ENCODE assay signal across 8 cellular contexts in genomic region chr10:5412277-5412941, GRCh38. TPM values are rescaled to one million over a fixed set of nuclear protein-coding genes. Genes with fewer than 3 reads are reported as not detected.
DNase-seq lines count a peak whose midpoint lies in the region; ATAC-seq and TF ChIP-seq lines count a peak whose summit lies in the region.

A gene with protein sequence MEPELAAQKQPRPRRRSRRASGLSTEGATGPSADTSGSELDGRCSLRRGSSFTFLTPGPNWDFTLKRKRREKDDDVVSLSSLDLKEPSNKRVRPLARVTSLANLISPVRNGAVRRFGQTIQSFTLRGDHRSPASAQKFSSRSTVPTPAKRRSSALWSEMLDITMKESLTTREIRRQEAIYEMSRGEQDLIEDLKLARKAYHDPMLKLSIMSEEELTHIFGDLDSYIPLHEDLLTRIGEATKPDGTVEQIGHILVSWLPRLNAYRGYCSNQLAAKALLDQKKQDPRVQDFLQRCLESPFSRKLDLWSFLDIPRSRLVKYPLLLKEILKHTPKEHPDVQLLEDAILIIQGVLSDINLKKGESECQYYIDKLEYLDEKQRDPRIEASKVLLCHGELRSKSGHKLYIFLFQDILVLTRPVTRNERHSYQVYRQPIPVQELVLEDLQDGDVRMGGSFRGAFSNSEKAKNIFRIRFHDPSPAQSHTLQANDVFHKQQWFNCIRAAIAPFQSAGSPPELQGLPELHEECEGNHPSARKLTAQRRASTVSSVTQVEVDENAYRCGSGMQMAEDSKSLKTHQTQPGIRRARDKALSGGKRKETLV (plus strand): TSS chr10:5412557. CDS start chr10:5412693, 136 bp downstream.

- in situ Hi-C loops in GM13977 (cut with MboI; ENCODE audit: low pct_unique_long_range_greater_than_20kb, low sequenced_read_pairs, unreplicated experiment), result no loop called here

- peak; percentile 99 for ATAC-seq in HG02798 (IDR thresholded peaks at IDR 0.05; ENCODE audit: poor library complexity, unreplicated experiment)
- ATAC-seq in right cardiac atrium, result peak; percentile 98 to 99

- TF ChIP-seq POLR2A in uterus (IDR thresholded peaks at IDR 0.05), result peak in 1 of 2 donors; percentile 35

- no peak within 1 kb of the TSS for H3K4me3 Mint-ChIP-seq in T-helper 1 cell treated with Interleukin-12 subunit alpha and Interleukin-12 subunit beta and Interleukin-4 antibody, amounts not matched to agents 30 μg/mL and 1 μg/mL, for 36 hours

- intact Hi-C loops in right cardiac atrium (cut with DNase I), result no loop called here
- intact Hi-C loops in uterus (cut with DNase I; ENCODE audit: low total_unique reads), result no loop called here

- no peaks in the 10 kb centered on the region for H3K4me1 ChIP-seq in right cardiac atrium (ENCODE audit: control insufficient read depth, insufficient read depth, low read length)
- H3K4me1 ChIP-seq in uterus, result no peaks in the 10 kb centered on the region

- under 1% methylated on average over 48 of the region's 48 CpGs for WGBS in right cardiac atrium

- H3K9me3 Mint-ChIP-seq in T-helper 1 cell treated with Interleukin-12 subunit alpha and Interleukin-12 subunit beta and Interleukin-4 antibody, amounts not matched to agents 30 μg/mL and 1 μg/mL, for 36 hours, result peaks cover 1% of the 10 kb centered on the region

- peak; percentile 93 for DNase-seq in GM13977 (ENCODE audit: low spot score)
- peak; percentile 36 for DNase-seq in NCI-H1417 treated with DMSO at 0.1 percent for 48 hours (lab: John Stamatoyannopoulos, UW)
- DNase-seq in anterior cingulate cortex (lab: John Stamatoyannopoulos, UW), result peak; percentile 50 to 95 (median 89)
- peak; percentile 88 to 95 (median 95) for DNase-seq in right cardiac atrium
- peak; percentile 66 for DNase-seq in pulmonary artery endothelial cell (ENCODE audit: low read depth, low spot score)
- peak; percentile 81 to 87 for DNase-seq in uterus

- H3K4me3 ChIP-seq in right cardiac atrium (ENCODE audit: low read length) (peak within 1 kb of the TSS; percentile 91), uterus (peak within 1 kb of the TSS; percentile 64 to 79)

- peaks cover 24% of the 10 kb centered on the region for H3K27me3 Mint-ChIP-seq in T-helper 1 cell treated with Interleukin-12 subunit alpha and Interleukin-12 subunit beta and Interleukin-4 antibody, amounts not matched to agents 30 μg/mL and 1 μg/mL, for 36 hours (ENCODE audit: low read depth)

- H3K9me3 ChIP-seq in right cardiac atrium (ENCODE audit: control insufficient read depth, low read length) (no peaks in the 10 kb centered on the region), uterus (no peaks in the 10 kb centered on the region)

- H3K27me3 ChIP-seq in right cardiac atrium (ENCODE audit: control insufficient read depth, insufficient read depth), result no peaks in the 10 kb centered on the region
- no peaks in the 10 kb centered on the region for H3K27me3 ChIP-seq in uterus

- peaks cover 4% of the 10 kb centered on the region for H3K4me1 Mint-ChIP-seq in T-helper 1 cell treated with Interleukin-12 subunit alpha and Interleukin-12 subunit beta and Interleukin-4 antibody, amounts not matched to agents 30 μg/mL and 1 μg/mL, for 36 hours (ENCODE audit: low read depth)

- peak within 1 kb of the TSS; percentile 36 for H3K27ac Mint-ChIP-seq in T-helper 1 cell treated with Interleukin-12 subunit alpha and Interleukin-12 subunit beta and Interleukin-4 antibody, amounts not matched to agents 30 μg/mL and 1 μg/mL, for 36 hours

- TF ChIP-seq CTCF in GM13977 (IDR thresholded peaks at IDR 0.05; ENCODE audit: extremely low read depth, insufficient read depth, missing control alignments) (no peak), uterus (IDR thresholded peaks at IDR 0.05) (no peak)

- H3K36me3 ChIP-seq in uterus, result no peaks in the 10 kb centered on the region

- H3K36me3 Mint-ChIP-seq in T-helper 1 cell treated with Interleukin-12 subunit alpha and Interleukin-12 subunit beta and Interleukin-4 antibody, amounts not matched to agents 30 μg/mL and 1 μg/mL, for 36 hours (ENCODE audit: low read depth), result peaks cover 2% of the 10 kb centered on the region

- peak within 1 kb of the TSS; percentile 45 for H3K27ac ChIP-seq in right cardiac atrium (ENCODE audit: low read length)
- peak within 1 kb of the TSS; percentile 2 to 6 for H3K27ac ChIP-seq in uterus

RNA-seq across cellular contexts. Expression of the gene that starts here (rescaled TPM):
- total RNA-seq in right cardiac atrium (10 to 100 TPM; 16.2 to 26.6 (median 20.8) TPM), pulmonary artery endothelial cell (35.3 and 44.1 TPM in 2 replicates), uterus (100 to 1,000 TPM in 2 of 4 donors, 10 to 100 TPM in 2; 21.0 to 126 (median 87.0) TPM)
- 6.7 TPM for polyA plus RNA-seq in right cardiac atrium

Comparison
In these comparisons a context has a peak if more than half of its experiments do, and no peak if none do; other contexts are left out.
1. Peak in every context shown above with its lines: DNase-seq, ATAC-seq, H3K4me3 ChIP-seq and H3K27ac ChIP-seq.
2. DNase-seq: peak in every context shown above with its lines; median percentile 95 in right cardiac atrium; 93 in GM13977; 89 in anterior cingulate cortex; 84 in uterus; 66 in pulmonary artery endothelial cell; 36 in NCI-H1417 treated with DMSO at 0.1 percent for 48 hours.